ENCODE assay signal across 23 cellular contexts in the genomic region with DNA sequence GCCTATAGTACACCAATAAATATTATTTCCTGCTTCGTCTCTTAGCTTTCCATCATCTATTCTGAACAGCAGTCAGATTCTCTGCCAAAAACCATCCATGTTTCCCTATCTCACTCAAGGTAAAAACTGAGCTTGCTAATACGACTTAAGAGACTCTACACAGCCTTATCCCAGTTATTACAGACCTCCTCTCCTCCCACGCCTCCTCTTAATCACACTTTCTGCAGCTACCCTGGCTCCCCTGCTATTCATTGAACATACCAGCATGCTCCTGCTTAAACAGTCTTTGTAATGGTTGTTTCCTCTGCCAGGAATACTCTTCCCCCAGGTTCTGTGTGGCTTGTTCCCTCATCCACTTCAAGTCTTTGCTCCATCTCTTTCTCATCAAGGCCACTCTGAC.
"Had no signal": no experiment of that assay in that cellular context is flagged by ENCODE, and none has a peak within 500 bp of the region (broad histone marks: within the 10 kb centered on the region; RNA-seq: fewer than 3 reads in every experiment).

No MANE protein-coding gene starts in this region.

- H3K4me1 ChIP-seq: SJSA1 had no signal

- H3K9me3 ChIP-seq: SJSA1 had no signal

- H3K27ac ChIP-seq: HL-60, KMS-11, SJSA1, SK-N-MC had no signal

- H3K27ac Mint-ChIP-seq: IgD-negative memory B cell had no signal

- H3K9ac ChIP-seq: KMS-11 had no signal

- H3K4me1 Mint-ChIP-seq: IgD-negative memory B cell had no signal

- H3K27me3 ChIP-seq: SJSA1 had no signal

- H3K27me3 Mint-ChIP-seq: IgD-negative memory B cell had no signal

- H3K4me3 ChIP-seq: K562, SJSA1, SK-N-MC had no signal

- H3K9me3 Mint-ChIP-seq: IgD-negative memory B cell had no signal

- H3K4me3 Mint-ChIP-seq: IgD-negative memory B cell had no signal

- H3K36me3 Mint-ChIP-seq: IgD-negative memory B cell had no signal

- H3K36me3 ChIP-seq: SJSA1 had no signal

- DNase-seq: Kasumi-1, MV-4-11, NCI-H1048, NCI-H1105, NCI-H1436 treated with DMSO at 0.1 percent for 48 hours, NCI-H1694, NCI-H187 treated with DMSO at 0.1 percent for 48 hours, NCI-H2029 treated with DMSO at 0.1 percent for 48 hours, NCI-H226, NCI-H446, NCI-H510A, NCI-H524 treated with DMSO at 0.1 percent for 48 hours, NCI-H69, NCI-H774, Right ventricle myocardium superior, RPMI8226, SIG-M5 had no signal

- H3K4me2 ChIP-seq: KMS-11 had no signal
